ENCODE assay signal across 18 cellular contexts in genomic region chr11:123564225-123564624, GRCh38.
"Had no signal": no experiment of that assay in that cellular context is flagged by ENCODE, and none has a peak within 500 bp of the region (broad histone marks: within the 10 kb centered on the region; RNA-seq: fewer than 3 reads in every experiment).

No MANE protein-coding gene starts in this region.

- H3K27me3 ChIP-seq: colonic mucosa, right atrium auricular region had no signal

- H3K4me1 ChIP-seq: colonic mucosa, left lung had no signal

- H3K27ac Mint-ChIP-seq: activated T-helper 17 cell treated with anti-CD3 and anti-CD28 coated beads, Interleukin-2, amount 50 U/mL, for 72 hours; naive thymus-derived CD8-positive, alpha-beta T cell had no signal

- H3K4me3 ChIP-seq: colonic mucosa, left lung, mucosa of descending colon, right atrium auricular region, skin epidermis, transverse colon had no signal

- H3K36me3 ChIP-seq: colonic mucosa, left lung, right atrium auricular region, transverse colon had no signal

- H3K9me3 Mint-ChIP-seq: activated T-helper 17 cell treated with anti-CD3 and anti-CD28 coated beads, Interleukin-2, amount 50 U/mL, for 72 hours; naive thymus-derived CD8-positive, alpha-beta T cell had no signal

- ATAC-seq: activated T-helper 17 cell treated with anti-CD3 and anti-CD28 coated beads, Interleukin-2, amount 50 U/mL, for 72 hours; left lung; mucosa of descending colon; naive thymus-derived CD8-positive, alpha-beta T cell had no signal

- H3K9me3 ChIP-seq: colonic mucosa, left lung, mucosa of descending colon, right atrium auricular region, transverse colon had no signal

- H3K4me1 Mint-ChIP-seq: activated T-helper 17 cell treated with anti-CD3 and anti-CD28 coated beads, Interleukin-2, amount 50 U/mL, for 72 hours had no signal

- H3K36me3 Mint-ChIP-seq: naive thymus-derived CD8-positive, alpha-beta T cell had no signal

- H3K27me3 Mint-ChIP-seq: activated T-helper 17 cell treated with anti-CD3 and anti-CD28 coated beads, Interleukin-2, amount 50 U/mL, for 72 hours had no signal

- H3K4me3 Mint-ChIP-seq: activated T-helper 17 cell treated with anti-CD3 and anti-CD28 coated beads, Interleukin-2, amount 50 U/mL, for 72 hours; naive thymus-derived CD8-positive, alpha-beta T cell had no signal

- DNase-seq: activated CD4-positive, alpha-beta T cell treated with anti-CD3 and anti-CD28 coated beads, Interleukin-2, amount 50 U/mL, for 1 hour; activated naive CD4-positive, alpha-beta T cell treated with anti-CD3 and anti-CD28 coated beads, Interleukin-2, amount 50 U/mL, for 16 hours; activated T-cell treated with anti-CD3 and anti-CD28 coated beads for 4 hours; colonic mucosa; effector CD4-positive, alpha-beta T cell; foreskin fibroblast; hippocampal formation; left lung; mammary epithelial cell; mucosa of descending colon; naive thymus-derived CD8-positive, alpha-beta T cell; stimulated activated CD4-positive, alpha-beta T cell treated with anti-CD3 and anti-CD28 coated beads, Interleukin-15, amount 100 ng/mL, for 24 hours; stimulated activated CD4-positive, alpha-beta T cell treated with anti-CD3 and anti-CD28 coated beads, Interleukin-4, amount 100 ng/mL, for 1 hour; stimulated activated naive CD4-positive, alpha-beta T cell; transverse colon had no signal

- H3K27ac ChIP-seq: colonic mucosa, left lung, right atrium auricular region, skin epidermis, transverse colon had no signal
